20 cellular contexts compared by ENCODE assay signal in the genomic region with DNA sequence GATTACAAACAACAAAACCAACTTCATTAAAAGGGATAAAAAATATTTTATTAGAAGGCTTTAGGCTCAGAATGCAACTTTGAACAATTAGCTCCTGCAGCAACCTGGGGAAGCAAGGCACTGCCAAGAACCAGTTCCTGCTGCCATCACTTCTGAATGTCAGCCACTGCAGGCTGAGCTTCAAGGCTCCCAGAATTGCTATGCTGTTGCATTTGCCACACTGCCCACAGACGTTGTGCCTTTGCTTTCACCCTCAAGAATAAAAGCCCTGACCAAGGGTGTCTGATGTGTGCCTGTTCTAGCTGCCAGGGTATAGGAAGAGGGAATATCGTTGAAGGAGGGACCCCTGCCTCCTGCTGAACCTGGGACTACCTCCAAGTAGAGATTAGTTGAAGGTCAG.
"Had no signal": no experiment of that assay in that cellular context is flagged by ENCODE, and none has a peak within 500 bp of the region (broad histone marks: within the 10 kb centered on the region; RNA-seq: fewer than 3 reads in every experiment).

No MANE protein-coding gene starts in this region.

- H3K4me1 Mint-ChIP-seq: naive B cell; neural crest cell; stimulated activated memory B cell treated with anti-CD40 and anti-IgM and Interleukin-4, amounts not matched to agents 10 μg/mL and 1 μg/mL and 100 μg/mL, for 72 hours had no signal

- H3K4me1 ChIP-seq: gastrocnemius medialis, lower lobe of right lung, parathyroid adenoma, right atrium auricular region, sigmoid colon, testis, tibial artery had no signal

- H3K27ac Mint-ChIP-seq: naive B cell; natural killer cell treated with Interleukin-12 subunit alpha and Interleukin-12 subunit beta and Interleukin-15 and Interleukin-18, amount 100 ng/mL, for 72 hours; progenitor cell of endocrine pancreas; stimulated activated memory B cell treated with anti-CD40 and anti-IgM and Interleukin-4, amounts not matched to agents 10 μg/mL and 1 μg/mL and 100 μg/mL, for 72 hours; type B pancreatic cell had no signal

- ATAC-seq: gastrocnemius medialis; left ventricle myocardium superior; lower lobe of right lung; natural killer cell treated with Interleukin-12 subunit alpha and Interleukin-12 subunit beta and Interleukin-15 and Interleukin-18, amount 100 ng/mL, for 72 hours; stimulated activated memory B cell treated with anti-CD40 and anti-IgM and Interleukin-4, amounts not matched to agents 10 μg/mL and 1 μg/mL and 100 μg/mL, for 72 hours; stimulated activated naive CD8-positive, alpha-beta T cell treated with anti-CD3 and anti-CD28 coated beads, Interleukin-15, Interleukin-2, amounts not matched to agents 100 U/mL and 50 U/mL, for 24 hours had no signal

- H3K9me3 ChIP-seq: gastrocnemius medialis, lower lobe of right lung, right atrium auricular region, sigmoid colon, testis, tibial artery had no signal

- H3K27ac ChIP-seq: dorsolateral prefrontal cortex, gastrocnemius medialis, lower lobe of right lung, parathyroid adenoma, right atrium auricular region, sigmoid colon, testis, tibial artery had no signal

- H3K36me3 ChIP-seq: gastrocnemius medialis, lower lobe of right lung, right atrium auricular region, sigmoid colon had no signal

- H2AFZ ChIP-seq: parathyroid adenoma had no signal

- H3K36me3 Mint-ChIP-seq: naive B cell; natural killer cell treated with Interleukin-12 subunit alpha and Interleukin-12 subunit beta and Interleukin-15 and Interleukin-18, amount 100 ng/mL, for 72 hours; stimulated activated memory B cell treated with anti-CD40 and anti-IgM and Interleukin-4, amounts not matched to agents 10 μg/mL and 1 μg/mL and 100 μg/mL, for 72 hours; type B pancreatic cell had no signal

- H3K9ac ChIP-seq: parathyroid adenoma had no signal

- H3K27me3 ChIP-seq: gastrocnemius medialis, right atrium auricular region, sigmoid colon, testis, tibial artery had no signal

- DNase-seq: effector CD4-positive, alpha-beta T cell; gastrocnemius medialis; head of caudate nucleus; left ventricle myocardium superior; lower lobe of right lung; naive B cell; sigmoid colon; stimulated activated CD4-positive, alpha-beta T cell treated with anti-CD3 and anti-CD28 coated beads, Interleukin-2, amount 100 ng/mL, for 24 hours; stimulated activated CD4-positive, alpha-beta T cell treated with anti-CD3 and anti-CD28 coated beads, Interleukin-4, amount 100 ng/mL, for 24 hours; stimulated activated naive CD8-positive, alpha-beta T cell treated with anti-CD3 and anti-CD28 coated beads, Interleukin-15, Interleukin-2, amounts not matched to agents 100 U/mL and 50 U/mL, for 24 hours; testis; tibial artery had no signal

- H3K9me3 Mint-ChIP-seq: neural crest cell; stimulated activated memory B cell treated with anti-CD40 and anti-IgM and Interleukin-4, amounts not matched to agents 10 μg/mL and 1 μg/mL and 100 μg/mL, for 72 hours; type B pancreatic cell had no signal

- H3K4me3 ChIP-seq: dorsolateral prefrontal cortex, gastrocnemius medialis, lower lobe of right lung, right atrium auricular region, sigmoid colon, testis, tibial artery had no signal

- H3K79me2 ChIP-seq: parathyroid adenoma had no signal

- H3K4me3 Mint-ChIP-seq: naive B cell; natural killer cell treated with Interleukin-12 subunit alpha and Interleukin-12 subunit beta and Interleukin-15 and Interleukin-18, amount 100 ng/mL, for 72 hours; neural crest cell; stimulated activated memory B cell treated with anti-CD40 and anti-IgM and Interleukin-4, amounts not matched to agents 10 μg/mL and 1 μg/mL and 100 μg/mL, for 72 hours; type B pancreatic cell had no signal
